8 cellular contexts compared by ENCODE assay signal in the genomic region with DNA sequence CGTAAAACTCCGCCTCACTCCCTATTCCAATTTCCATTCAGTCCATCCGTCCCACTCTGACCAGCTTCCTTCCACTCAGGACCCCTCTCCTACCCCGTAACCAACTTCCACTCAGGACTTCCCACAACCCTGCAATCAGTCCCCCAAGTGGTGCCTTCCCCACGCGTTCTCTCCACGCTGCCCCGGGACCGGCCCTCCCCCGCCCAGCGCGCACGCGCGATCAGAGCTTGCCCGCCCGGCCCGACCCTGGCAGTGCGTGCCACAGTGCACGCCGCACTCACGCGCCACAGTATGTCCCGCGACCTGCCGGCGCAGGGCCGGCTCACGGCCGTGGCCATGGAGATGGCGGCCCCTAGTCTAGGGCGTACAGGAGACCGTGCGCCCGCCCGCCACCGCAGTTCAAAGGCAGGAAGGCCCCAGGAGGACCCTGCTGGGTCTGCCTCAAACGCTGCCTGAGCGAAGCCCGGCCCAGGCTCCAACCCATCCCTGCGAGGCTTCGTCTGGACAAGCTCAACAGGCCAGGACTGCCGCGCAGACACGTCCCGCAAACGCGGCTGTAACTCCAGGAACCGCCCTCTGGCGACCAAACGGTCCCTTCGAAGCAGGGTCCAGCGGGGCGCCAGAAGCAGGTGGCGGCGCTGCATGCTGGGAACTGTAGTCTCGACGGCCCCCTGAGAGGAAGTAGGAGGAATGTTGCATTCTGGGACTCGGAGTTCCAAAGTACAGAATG. TPM values are rescaled to one million over a fixed set of nuclear protein-coding genes. Genes with fewer than 3 reads are reported as not detected.
DNase-seq lines count a peak whose midpoint lies in the region; TF ChIP-seq lines count a peak whose summit lies in the region.

A gene with protein sequence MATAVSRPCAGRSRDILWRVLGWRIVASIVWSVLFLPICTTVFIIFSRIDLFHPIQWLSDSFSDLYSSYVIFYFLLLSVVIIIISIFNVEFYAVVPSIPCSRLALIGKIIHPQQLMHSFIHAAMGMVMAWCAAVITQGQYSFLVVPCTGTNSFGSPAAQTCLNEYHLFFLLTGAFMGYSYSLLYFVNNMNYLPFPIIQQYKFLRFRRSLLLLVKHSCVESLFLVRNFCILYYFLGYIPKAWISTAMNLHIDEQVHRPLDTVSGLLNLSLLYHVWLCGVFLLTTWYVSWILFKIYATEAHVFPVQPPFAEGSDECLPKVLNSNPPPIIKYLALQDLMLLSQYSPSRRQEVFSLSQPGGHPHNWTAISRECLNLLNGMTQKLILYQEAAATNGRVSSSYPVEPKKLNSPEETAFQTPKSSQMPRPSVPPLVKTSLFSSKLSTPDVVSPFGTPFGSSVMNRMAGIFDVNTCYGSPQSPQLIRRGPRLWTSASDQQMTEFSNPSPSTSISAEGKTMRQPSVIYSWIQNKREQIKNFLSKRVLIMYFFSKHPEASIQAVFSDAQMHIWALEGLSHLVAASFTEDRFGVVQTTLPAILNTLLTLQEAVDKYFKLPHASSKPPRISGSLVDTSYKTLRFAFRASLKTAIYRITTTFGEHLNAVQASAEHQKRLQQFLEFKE (minus strand): TSS at position 373 of the 730 bp plus-strand sequence. CDS start 35 bp downstream, at position 338.

- CTCF ChIA-PET in activated naive CD4-positive, alpha-beta T cell treated with anti-CD3 and anti-CD28 coated beads for 36 hours (lab: Charles Lee), result interaction anchor here (0.6 to 1.6 kb wide), 3 partner anchors 22 to 122 kb away, joined by 3 to 5 read pairs (median 4); no protein-coding TSS in a partner anchor

- peaks cover 3% of the 10 kb centered on the region in 2 donors for H3K4me1 ChIP-seq in neuronal stem cell (ENCODE audit: control insufficient read depth in 2 of 2, insufficient read depth in 1 of 2, low read depth in 1 of 2, low read length in 2 of 2)

- H3K18ac ChIP-seq in neuronal stem cell (ENCODE audit: low read length), result peak within 1 kb of the TSS; percentile 98

- peak within 1 kb of the TSS; percentile 90 for H3K23ac ChIP-seq in neuronal stem cell (ENCODE audit: low read depth, low read length, poor library complexity)

- peak within 1 kb of the TSS; percentile 96 for H2AFZ ChIP-seq in neuronal stem cell (ENCODE audit: low read length)

- peak within 1 kb of the TSS; percentile 44 for H2BK15ac ChIP-seq in neuronal stem cell (ENCODE audit: low read length)

- H3K4ac ChIP-seq in neuronal stem cell (ENCODE audit: low read length), result no peak within 1 kb of the TSS

- no peaks in the 10 kb centered on the region for H3K27me3 Mint-ChIP-seq in activated naive CD4-positive, alpha-beta T cell treated with anti-CD3 and anti-CD28 coated beads for 36 hours (ENCODE audit: low read depth)

- WGBS in neuronal stem cell (ENCODE audit: extremely low coverage in 2 of 2, insufficient read length in 2 of 2, insufficient replicate concordance in 1 of 2), 2 donors, result no CpG with 5 or more reads among the region's 59 CpGs

- intact Hi-C loops in activated naive CD4-positive, alpha-beta T cell treated with anti-CD3 and anti-CD28 coated beads for 36 hours (cut with micrococcal nuclease), result loop anchor here (1.0 to 2.0 kb wide), 7 partner anchors 52 to 961 kb away; a partner anchor contains a TSS

- peak within 1 kb of the TSS; percentile 100 for H3K4me3 Mint-ChIP-seq in activated naive CD4-positive, alpha-beta T cell treated with anti-CD3 and anti-CD28 coated beads for 36 hours

- H3K36me3 ChIP-seq in neuronal stem cell (replicated peaks in 1 of 2; ENCODE audit: control insufficient read depth in 2 of 2, insufficient read depth in 2 of 2, low read length in 2 of 2), result peaks cover 0 to 15% of the 10 kb centered on the region in 2 donors

- H3K27ac Mint-ChIP-seq in activated naive CD4-positive, alpha-beta T cell treated with anti-CD3 and anti-CD28 coated beads for 36 hours, result peak within 1 kb of the TSS; percentile 96

- H2BK120ac ChIP-seq in neuronal stem cell (ENCODE audit: low read depth, low read length), result no peak within 1 kb of the TSS

- DNase-seq in GM03348 (ENCODE audit: low spot score), result peak; percentile 95
- peak; percentile 88 for DNase-seq in HFF-Myc (ENCODE audit: extremely low read depth, low read depth)
- peak; percentile 95 for DNase-seq in NAMALWA (ENCODE audit: low spot score)
- DNase-seq in SK-N-DZ (ENCODE audit: low spot score), result peak; percentile 97
- DNase-seq in activated naive CD4-positive, alpha-beta T cell treated with anti-CD3 and anti-CD28 coated beads for 36 hours, result peak; percentile 92
- peak; percentile 97 for DNase-seq in foreskin melanocyte
- DNase-seq in neuronal stem cell (ENCODE audit: low spot score), result peak; percentile 91
- DNase-seq in substantia nigra (lab: John Stamatoyannopoulos, UW), result peak; percentile 76 to 99 (median 92)

- peak within 1 kb of the TSS; percentile 98 for H3K27ac ChIP-seq in neuronal stem cell (replicated peaks; ENCODE audit: low read length)
- peak within 1 kb of the TSS; percentile 97 for H3K27ac ChIP-seq in substantia nigra (ENCODE audit: low read depth, low read length, poor library complexity, severe bottlenecking)

- H3K27me3 ChIP-seq in neuronal stem cell (ENCODE audit: control insufficient read depth in 3 of 3, insufficient read depth in 3 of 3, low read depth in 1 of 3, low read length in 3 of 3), result no peaks in the 10 kb centered on the region

- H2AK5ac ChIP-seq in neuronal stem cell (ENCODE audit: low read depth, low read length), result no peak within 1 kb of the TSS

- TF ChIP-seq CTCF in HFF-Myc (IDR thresholded peaks at IDR 0.05; ENCODE audit: low read depth, low read length, missing control alignments), result no peak

- H2BK5ac ChIP-seq in neuronal stem cell (ENCODE audit: low read length), result peak within 1 kb of the TSS; percentile 79

- peaks cover 5% of the 10 kb centered on the region for H3K79me1 ChIP-seq in neuronal stem cell (ENCODE audit: low read depth, low read length)

- H3K9me3 Mint-ChIP-seq in activated naive CD4-positive, alpha-beta T cell treated with anti-CD3 and anti-CD28 coated beads for 36 hours, result no peaks in the 10 kb centered on the region

- peaks cover 11% of the 10 kb centered on the region for H3K36me3 Mint-ChIP-seq in activated naive CD4-positive, alpha-beta T cell treated with anti-CD3 and anti-CD28 coated beads for 36 hours (ENCODE audit: low read depth)

- H3K4me1 Mint-ChIP-seq in activated naive CD4-positive, alpha-beta T cell treated with anti-CD3 and anti-CD28 coated beads for 36 hours (ENCODE audit: low read depth), result peaks cover 27% of the 10 kb centered on the region

- H3K4me2 ChIP-seq in neuronal stem cell (ENCODE audit: insufficient read depth, low read length, poor library complexity, severe bottlenecking), result peak within 1 kb of the TSS; percentile 82

- no peak within 1 kb of the TSS for H3K14ac ChIP-seq in neuronal stem cell (ENCODE audit: low read length)

- peak within 1 kb of the TSS; percentile 80 for H2BK12ac ChIP-seq in neuronal stem cell (ENCODE audit: low read length)

- H4K91ac ChIP-seq in neuronal stem cell (ENCODE audit: low read depth, low read length, poor library complexity), result no peak within 1 kb of the TSS

- peaks cover 2 to 5% of the 10 kb centered on the region in 2 donors for H3K9me3 ChIP-seq in neuronal stem cell (replicated peaks in 1 of 2; ENCODE audit: control insufficient read depth in 2 of 2, insufficient read depth in 1 of 2, low read depth in 1 of 2, low read length in 2 of 2)

- H3K4me3 ChIP-seq in HFF-Myc (replicated peaks; ENCODE audit: low read depth, low read length), result peak within 1 kb of the TSS; percentile 97
- H3K4me3 ChIP-seq in neuronal stem cell (ENCODE audit: low read length in 2 of 2), result peak within 1 kb of the TSS; percentile 94 to 97

- H3K9ac ChIP-seq in neuronal stem cell (ENCODE audit: low read depth, low read length, poor library complexity), result peak within 1 kb of the TSS; percentile 95

- no peak within 1 kb of the TSS for H4K8ac ChIP-seq in neuronal stem cell (ENCODE audit: low read depth, low read length)

RNA-seq across cellular contexts. Expression of the gene that starts here (rescaled TPM):
- polyA plus RNA-seq in SK-N-DZ (2014; cell fraction: cytosol; rRNA removed), result 46.5 and 49.9 TPM in 2 replicates
- polyA plus RNA-seq in SK-N-DZ (2014; cell fraction: nucleus; rRNA removed), result 25.2 and 26.7 TPM in 2 replicates
- 10 to 100 TPM; 25.9 to 27.9 TPM for total RNA-seq in activated naive CD4-positive, alpha-beta T cell treated with anti-CD3 and anti-CD28 coated beads for 36 hours
- polyA plus RNA-seq in neuronal stem cell (2013, experiment 1 of 2), result 20.4 TPM
- 20.7 TPM for polyA plus RNA-seq in neuronal stem cell (2013, experiment 2 of 2)

Comparison
In these comparisons a context has a peak if more than half of its experiments do, and no peak if none do; other contexts are left out.
1. Peak in every context shown above with its lines: DNase-seq, H3K4me3 ChIP-seq and H3K27ac ChIP-seq.